ENCODE assay signal across 9 cellular contexts in genomic region chr2:102442967-102443828, GRCh38. TPM values are rescaled to one million over a fixed set of nuclear protein-coding genes. Genes with fewer than 3 reads are reported as not detected.
A peak's percentile ranks its signal among the peaks of the same experiment; 100 is the strongest.
DNase-seq lines count a peak whose midpoint lies in the region; ATAC-seq and TF ChIP-seq lines count a peak whose summit lies in the region.
"Had no signal": no experiment of that assay in that cellular context is flagged by ENCODE, and none has a peak within 500 bp of the region (broad histone marks: within the 10 kb centered on the region; RNA-seq: fewer than 3 reads in every experiment).

No MANE protein-coding gene starts in this region.

- CTCF ChIA-PET in Caco-2 (lab: Charles Lee), result interaction anchor here (0.6 to 1.3 kb wide), 4 partner anchors 9 to 409 kb away, joined by 3 to 4 read pairs (median 4); no protein-coding TSS in a partner anchor

- no peak overlapping the region for H3K27ac Mint-ChIP-seq in Caco-2 (ENCODE audit: unreplicated experiment)

- H3K4me1 ChIP-seq in Caco-2, result no peaks in the 10 kb centered on the region
- H3K4me1 ChIP-seq: SJCRH30 had no signal

- H3K36me3 ChIP-seq in Caco-2 (ENCODE audit: control insufficient read depth, insufficient read depth, low read length), result no peaks in the 10 kb centered on the region
- H3K36me3 ChIP-seq: SJCRH30 had no signal

- H3K36me3 Mint-ChIP-seq in Caco-2 (ENCODE audit: insufficient read depth, unreplicated experiment), result no peaks in the 10 kb centered on the region

- H3K4me1 Mint-ChIP-seq in Caco-2 (ENCODE audit: low read depth, unreplicated experiment), result no peaks in the 10 kb centered on the region

- intact Hi-C loops in Caco-2 (cut with micrococcal nuclease; ENCODE audit: unreplicated experiment), result loop anchor here (2.0 to 5.0 kb wide), 3 partner anchors 88 to 436 kb away; partner anchors contain the start of gene IL18R1

- peak; percentile 66 to 69 for TF ChIP-seq CTCF in Caco-2 (IDR thresholded peaks at IDR 0.05; ENCODE audit: insufficient read depth in 1 of 2, low read depth in 1 of 2, low read length in 1 of 2, severe bottlenecking in 1 of 2, unreplicated experiment in 1 of 2)
- peak; percentile 75 for TF ChIP-seq CTCF in fibroblast of the aortic adventitia (IDR thresholded peaks at IDR 0.05; ENCODE audit: insufficient read depth, low read length)

- ATAC-seq in GM21390 (IDR thresholded peaks at IDR 0.05; ENCODE audit: unreplicated experiment), result peak; percentile 75

- DNase-seq in Caco-2 (peak in 1 of 2 experiments; percentile 42), NAMALWA (ENCODE audit: low spot score) (peak; percentile 49), activated T-cell treated with anti-CD3 and anti-CD28 coated beads for 4 hours (peak; percentile 39), fibroblast of the aortic adventitia (ENCODE audit: low read depth) (peak; percentile 56), renal cortical epithelial cell (ENCODE audit: low read depth) (peak; percentile 45), NCI-H774 (lab: John Stamatoyannopoulos, UW) (no peak), NCI-H2029 treated with DMSO at 0.1 percent for 48 hours (lab: John Stamatoyannopoulos, UW) (no peak)

- H3K27me3 Mint-ChIP-seq in Caco-2 (ENCODE audit: insufficient read depth, unreplicated experiment), result no peaks in the 10 kb centered on the region

- H3K4me3 Mint-ChIP-seq in Caco-2 (ENCODE audit: unreplicated experiment), result no peak overlapping the region

- no peaks in the 10 kb centered on the region; the same call in 1 of the 2 replicates for H3K27me3 ChIP-seq in Caco-2 (replicated peaks; ENCODE audit: control insufficient read depth, insufficient read depth, low read length)
- H3K27me3 ChIP-seq: SJCRH30 had no signal

- POLR2A ChIA-PET in Caco-2 (lab: Charles Lee), result no interaction called here

- H3K9me3 Mint-ChIP-seq in Caco-2 (ENCODE audit: unreplicated experiment), result no peaks in the 10 kb centered on the region

- H3K9me3 ChIP-seq in Caco-2, result no peaks in the 10 kb centered on the region
- H3K9me3 ChIP-seq: SJCRH30 had no signal

- H3K4me3 ChIP-seq in Caco-2 (ENCODE audit: low read depth, low read length), result no peak overlapping the region
- no peak overlapping the region for H3K4me3 ChIP-seq in fibroblast of the aortic adventitia (ENCODE audit: low read depth, low read length)
- H3K4me3 ChIP-seq: SJCRH30 had no signal

- no TSS peak for BruUV-seq in Caco-2 (replicated peaks; lab: Mats Ljungman, UMichigan)

RNA-seq across cellular contexts. Expression of gene IL18RAP, which starts 20.2 kb away (rescaled TPM):
- total RNA-seq in Caco-2 (2022) (not detected in 2 replicates), fibroblast of the aortic adventitia (ENCODE audit: low replicate concordance) (0.09 TPM in 1 of 2 replicates, not detected in the other), renal cortical epithelial cell (not detected in 2 replicates)
- total RNA-seq: SJCRH30 had no signal

RNA-seq across cellular contexts. Expression of gene SLC9A4, which starts 29.8 kb away (rescaled TPM):
- total RNA-seq in Caco-2 (2022) (1.2 and 1.4 TPM in 2 replicates), fibroblast of the aortic adventitia (ENCODE audit: low replicate concordance) (not detected in 2 replicates), renal cortical epithelial cell (0.40 and 7.6 TPM in 2 replicates)

Comparison
In these comparisons a context has a peak if more than half of its experiments do, and no peak if none do; other contexts are left out.
1. DNase-seq: peak in NAMALWA (single experiment), activated T-cell treated with anti-CD3 and anti-CD28 coated beads for 4 hours (single experiment), fibroblast of the aortic adventitia (single experiment) and renal cortical epithelial cell (single experiment); none in NCI-H774 (single experiment) and NCI-H2029 treated with DMSO at 0.1 percent for 48 hours (single experiment).